ENCODE assay signal across 8 cellular contexts in the genomic region with DNA sequence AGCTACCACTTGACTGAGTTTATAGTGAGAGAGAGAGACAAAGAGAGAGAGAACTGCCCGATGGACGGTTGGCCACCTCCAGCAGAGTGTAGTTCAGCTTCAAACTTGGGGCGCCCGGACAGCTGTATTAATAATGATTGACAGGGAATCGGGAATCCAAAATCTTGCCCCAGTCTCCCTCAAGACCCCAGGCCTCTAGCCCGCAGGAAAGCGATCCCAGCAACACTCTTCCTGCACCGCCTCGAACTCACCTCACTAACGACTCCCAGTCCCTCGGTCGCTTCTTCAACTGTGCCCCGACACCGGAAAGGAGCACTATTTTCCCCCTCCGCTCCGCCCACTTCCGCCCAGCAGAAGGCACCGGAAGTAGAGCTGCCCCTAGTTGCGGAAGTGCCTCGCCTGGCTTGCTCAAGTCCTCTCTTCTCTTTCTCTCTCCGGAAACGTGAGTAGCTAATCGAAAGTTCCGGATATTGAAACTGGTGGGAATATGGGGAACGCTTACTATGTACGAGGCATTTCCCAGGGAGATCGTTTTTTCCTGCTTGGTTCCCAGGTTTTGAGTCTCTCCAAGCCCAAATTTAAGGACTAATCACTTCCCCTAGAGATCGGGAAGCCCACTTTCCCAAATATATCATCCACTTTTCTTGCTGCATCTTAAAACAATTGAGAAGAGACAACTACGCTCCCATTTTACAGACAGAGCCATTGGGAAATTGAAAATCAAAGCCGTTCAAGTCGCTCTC. TPM values are rescaled to one million over a fixed set of nuclear protein-coding genes. Genes with fewer than 3 reads are reported as not detected.
DNase-seq lines count a peak whose midpoint lies in the region; ATAC-seq and TF ChIP-seq lines count a peak whose summit lies in the region.

A gene with protein sequence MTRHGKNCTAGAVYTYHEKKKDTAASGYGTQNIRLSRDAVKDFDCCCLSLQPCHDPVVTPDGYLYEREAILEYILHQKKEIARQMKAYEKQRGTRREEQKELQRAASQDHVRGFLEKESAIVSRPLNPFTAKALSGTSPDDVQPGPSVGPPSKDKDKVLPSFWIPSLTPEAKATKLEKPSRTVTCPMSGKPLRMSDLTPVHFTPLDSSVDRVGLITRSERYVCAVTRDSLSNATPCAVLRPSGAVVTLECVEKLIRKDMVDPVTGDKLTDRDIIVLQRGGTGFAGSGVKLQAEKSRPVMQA (minus strand): TSS at position 293 of the 743 bp plus-strand sequence. CDS start 19,865 bp downstream, outside the sequence.

- TF ChIP-seq POLR2A in GM19099 (IDR thresholded peaks at IDR 0.05; ENCODE audit: extremely low read depth, insufficient read length, low read depth), result peak; percentile 99

- peak within 1 kb of the TSS; percentile 92 for H3K4me3 Mint-ChIP-seq in activated CD4-positive, alpha-beta T cell treated with anti-CD3 and anti-CD28 coated beads for 36 hours
- peak within 1 kb of the TSS; percentile 88 for H3K4me3 Mint-ChIP-seq in chondrocyte (ENCODE audit: unreplicated experiment)

- peak; percentile 92 for DNase-seq in AG09319 (ENCODE audit: extremely low read depth, low read depth)
- peak; percentile 79 for DNase-seq in NCI-H524 treated with DMSO at 0.1 percent for 48 hours (lab: John Stamatoyannopoulos, UW)
- DNase-seq in activated CD4-positive, alpha-beta T cell treated with anti-CD3 and anti-CD28 coated beads for 36 hours, result peak; percentile 98
- DNase-seq in chondrocyte (ENCODE audit: low spot score), result peak; percentile 94
- peak; percentile 97 for DNase-seq in kidney tubule cell (ENCODE audit: low spot score)
- DNase-seq in stimulated activated CD4-positive, alpha-beta T cell treated with anti-CD3 and anti-CD28 coated beads, Interleukin-1b, Interleukin-23, amount 100 ng/mL, for 1 hour (ENCODE audit: low read depth in 2 of 2), result peak; percentile 90 to 93

- CTCF ChIA-PET in activated CD4-positive, alpha-beta T cell treated with anti-CD3 and anti-CD28 coated beads for 36 hours (lab: Charles Lee), result interaction anchor here (0.7 to 2.8 kb wide), 14 partner anchors 9 to 161 kb away, joined by 3 to 36 read pairs (median 5); partner anchors contain the start of genes RCN3 and RRAS

- TF ChIP-seq CTCF in AG09319 (IDR thresholded peaks at IDR 0.05; ENCODE audit: low read depth, low read length) (no peak), chondrocyte (IDR thresholded peaks at IDR 0.05) (no peak)

- H3K27me3 Mint-ChIP-seq in activated CD4-positive, alpha-beta T cell treated with anti-CD3 and anti-CD28 coated beads for 36 hours, result no peaks in the 10 kb centered on the region
- H3K27me3 Mint-ChIP-seq in chondrocyte (ENCODE audit: low read depth), result no peaks in the 10 kb centered on the region

- H3K9me3 Mint-ChIP-seq in activated CD4-positive, alpha-beta T cell treated with anti-CD3 and anti-CD28 coated beads for 36 hours (ENCODE audit: low read depth), result no peaks in the 10 kb centered on the region
- no peaks in the 10 kb centered on the region for H3K9me3 Mint-ChIP-seq in chondrocyte (ENCODE audit: low read depth)

- peak within 1 kb of the TSS; percentile 89 for H3K27ac Mint-ChIP-seq in activated CD4-positive, alpha-beta T cell treated with anti-CD3 and anti-CD28 coated beads for 36 hours
- H3K27ac Mint-ChIP-seq in chondrocyte (ENCODE audit: unreplicated experiment), result peak within 1 kb of the TSS; percentile 89

- peaks cover 12% of the 10 kb centered on the region for H3K36me3 Mint-ChIP-seq in activated CD4-positive, alpha-beta T cell treated with anti-CD3 and anti-CD28 coated beads for 36 hours (ENCODE audit: low read depth)
- H3K36me3 Mint-ChIP-seq in chondrocyte (ENCODE audit: low read depth), result no peaks in the 10 kb centered on the region

- intact Hi-C loops in activated CD4-positive, alpha-beta T cell treated with anti-CD3 and anti-CD28 coated beads for 36 hours (cut with DNase I, micrococcal nuclease), result loop anchor here (1.0 to 10.0 kb wide), 7 partner anchors 10 to 946 kb away; partner anchors contain the start of genes RRAS (in 2 of the 2), DBP (in 1 of the 2) and PIH1D1 (in 1 of the 2)

- peak; percentile 62 for ATAC-seq in HG03378 (IDR thresholded peaks at IDR 0.05; ENCODE audit: unreplicated experiment)
- peak; percentile 97 for ATAC-seq in activated CD4-positive, alpha-beta T cell treated with anti-CD3 and anti-CD28 coated beads for 36 hours

- peaks cover 34% of the 10 kb centered on the region for H3K4me1 Mint-ChIP-seq in activated CD4-positive, alpha-beta T cell treated with anti-CD3 and anti-CD28 coated beads for 36 hours
- peaks cover 23% of the 10 kb centered on the region for H3K4me1 Mint-ChIP-seq in chondrocyte (ENCODE audit: low read depth)

- POLR2A ChIA-PET in activated CD4-positive, alpha-beta T cell treated with anti-CD3 and anti-CD28 coated beads for 36 hours (lab: Charles Lee), result interaction anchor here (0.7 to 1.8 kb wide), 5 partner anchors 9 to 91 kb away, joined by 3 to 6 read pairs (median 3); partner anchors contain the start of genes RPS11 and RRAS

RNA-seq across cellular contexts. Expression of the gene that starts here (rescaled TPM):
- 10 to 100 TPM; 71.4 to 73.1 TPM for total RNA-seq in activated CD4-positive, alpha-beta T cell treated with anti-CD3 and anti-CD28 coated beads for 36 hours
- 41.0 to 47.0 TPM (median 46.5 TPM) in 3 replicates for total RNA-seq in chondrocyte

Comparison
In these comparisons a context has a peak if more than half of its experiments do, and no peak if none do; other contexts are left out.
1. Peak in every context shown above with its lines: DNase-seq and ATAC-seq.